In the genomic region with DNA sequence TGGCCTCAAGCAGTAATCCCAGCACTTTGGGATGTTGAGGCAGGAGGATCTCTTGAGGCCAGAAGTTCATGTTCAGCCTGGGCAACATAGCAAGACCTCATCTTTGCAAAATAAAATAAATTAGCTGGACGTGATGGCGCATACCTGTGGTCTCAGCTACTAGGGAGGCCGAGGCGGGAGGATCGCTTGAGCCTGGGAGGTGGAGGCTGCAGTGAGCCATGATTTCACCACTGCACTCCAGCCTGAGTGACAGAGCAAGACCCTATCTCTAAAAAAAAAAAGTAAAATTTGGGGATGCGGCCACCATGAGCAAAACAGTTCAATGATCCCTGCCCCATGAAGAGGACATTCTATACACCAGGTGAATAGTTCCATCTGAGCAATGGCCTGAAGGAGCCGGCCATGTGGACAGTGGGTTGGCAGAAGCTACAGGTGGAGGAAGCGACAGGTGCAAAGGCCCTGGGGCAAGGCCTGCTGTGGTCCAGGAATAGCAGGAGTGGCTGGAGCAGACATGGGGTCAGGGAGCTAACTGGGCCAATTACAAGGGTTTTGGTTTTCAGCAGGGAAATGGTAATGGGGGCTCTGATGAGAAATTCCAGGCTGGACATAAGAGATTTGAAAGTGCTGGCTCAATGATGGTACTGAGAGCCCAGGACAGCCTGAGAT, we compare ENCODE assay signal across 8 cellular contexts.
DNase-seq lines count a peak whose midpoint lies in the region; ATAC-seq, FAIRE-seq and TF ChIP-seq lines count a peak whose summit lies in the region.
"Not testable (repeated sequence)": the region's sequence is repeated elsewhere in the genome, so short reads cannot be mapped to it uniquely, and the experiment has no call there.

No MANE protein-coding gene starts in this region.

- peak overlapping the region; percentile 75 for H3K4me2 ChIP-seq in SU-DHL-6 (ENCODE audit: low read depth, low read length, poor library complexity, severe bottlenecking)
- H3K4me2 ChIP-seq in GM12878 (ENCODE audit: control insufficient read depth, insufficient read depth) = peak overlapping the region; percentile 55

- not testable (repeated sequence) for H3F3A ChIP-seq in SU-DHL-6 (ENCODE audit: insufficient read depth)

- H3K9me3 ChIP-seq in CD4-positive, alpha-beta T cell (ENCODE audit: control insufficient read depth, low read length); SU-DHL-6 (ENCODE audit: insufficient read depth, low read length); GM12878 (replicated peaks; ENCODE audit: control insufficient read depth, insufficient read depth, low read length); right atrium auricular region: not testable (repeated sequence)

- peak overlapping the region; percentile 89 for H3K27ac Mint-ChIP-seq in CD4-positive, alpha-beta T cell
- H3K27ac Mint-ChIP-seq in IgD-negative memory B cell (peak overlapping the region in 2 of 3 donors; percentile 85 to 91), nephron (peak overlapping the region; percentile 28 to 99 (median 70)), type B pancreatic cell (peak overlapping the region; percentile 89)

- TF ChIP-seq CTCF in CD4-positive, alpha-beta T cell (IDR thresholded peaks at IDR 0.05); SU-DHL-6 (IDR thresholded peaks at IDR 0.05; ENCODE audit: insufficient read depth, low read length, poor library complexity, severe bottlenecking); GM12878 (IDR thresholded peaks at IDR 0.05 in 2 of 3, conservative IDR thresholded peaks at IDR 0.05 in 1 of 3; ENCODE audit: control insufficient read depth in 2 of 3, extremely low read depth in 1 of 3, insufficient read depth in 1 of 3, low read depth in 3 of 3, low read length in 3 of 3); right atrium auricular region (IDR thresholded peaks at IDR 0.05); nephron (IDR thresholded peaks at IDR 0.05; ENCODE audit: unreplicated experiment in 3 of 3); type B pancreatic cell (conservative IDR thresholded peaks at IDR 0.05): not testable (repeated sequence)

- POLR2A ChIA-PET in CD4-positive, alpha-beta T cell (lab: Charles Lee) = interaction anchor here (0.6 to 1.1 kb wide), 3 partner anchors 79 to 365 kb away, joined by 3 read pairs; a partner anchor contains a TSS
- POLR2A ChIA-PET in GM12878 (lab: Charles Lee) = interaction anchor here (0.6 kb wide), 1 partner anchor 30 kb away, joined by 4 read pairs; no protein-coding TSS in a partner anchor

- H3K36me3 Mint-ChIP-seq in CD4-positive, alpha-beta T cell (ENCODE audit: low read depth) = peaks cover 13% of the 10 kb centered on the region
- not testable (repeated sequence) for H3K36me3 Mint-ChIP-seq in IgD-negative memory B cell; nephron (ENCODE audit: low read depth); type B pancreatic cell

- peaks cover 69% of the 10 kb centered on the region for H3K79me2 ChIP-seq in SU-DHL-6 (ENCODE audit: insufficient read depth, low read length)
- peaks cover 30% of the 10 kb centered on the region for H3K79me2 ChIP-seq in GM12878 (ENCODE audit: control insufficient read depth, insufficient read depth, low read length)

- DNase-seq in CD4-positive, alpha-beta T cell = peak in 1 of 10 experiments; percentile 28
- DNase-seq in activated CD8-positive, alpha-beta memory T cell treated with anti-CD3 and anti-CD28 coated beads, Interleukin-2, amount 50 U/mL, for 48 hours = peak; percentile 45
- DNase-seq in GM12878 (ENCODE audit: low read depth, low spot score) = not testable (repeated sequence)
- DNase-seq in right atrium auricular region (ENCODE audit: low spot score) (peak; percentile 48), type B pancreatic cell (ENCODE audit: extremely low spot score, unreplicated experiment) (peak; percentile 49)

- RAD21 ChIA-PET in GM12878 (lab: Charles Lee; ENCODE audit: unreplicated experiment) = interaction anchor here (0.6 kb wide), 1 partner anchor 979 kb away, joined by 5 read pairs; no protein-coding TSS in a partner anchor

- in situ Hi-C loops in GM12878 (cut with MboI) = not testable (repeated sequence)

- not testable (repeated sequence) for H3K9me2 ChIP-seq in SU-DHL-6 (replicated peaks; ENCODE audit: insufficient read depth, low read length)

- H3K9ac ChIP-seq in SU-DHL-6 (ENCODE audit: low read length) (peak overlapping the region; percentile 61), GM12878 (ENCODE audit: control insufficient read depth, insufficient read depth, low read length) (peak overlapping the region; percentile 67; the same call in 1 of the 2 replicates)

- not testable (repeated sequence) for TF ChIP-seq EP300 in GM12878 (IDR thresholded peaks at IDR 0.05; ENCODE audit: borderline replicate concordance in 1 of 2, control insufficient read depth in 1 of 2, low read depth in 2 of 2, low read length in 2 of 2)

- BruUV-seq in GM12878 (replicated peaks; lab: Mats Ljungman, UMichigan) = not testable (repeated sequence)

- H3K4me3 Mint-ChIP-seq in CD4-positive, alpha-beta T cell = peak overlapping the region; percentile 96
- peak overlapping the region; percentile 93 to 99 (median 95) for H3K4me3 Mint-ChIP-seq in IgD-negative memory B cell
- H3K4me3 Mint-ChIP-seq in nephron = peak overlapping the region; percentile 98 to 99 (median 99)
- peak overlapping the region; percentile 95 for H3K4me3 Mint-ChIP-seq in type B pancreatic cell

- CTCF ChIA-PET in CD4-positive, alpha-beta T cell (lab: Charles Lee) = not testable (repeated sequence)
- CTCF ChIA-PET in GM12878 (lab: Yijun Ruan, JAX) = interaction anchor here (1.3 kb wide), 1 partner anchor 15 kb away, joined by 3 read pairs; no protein-coding TSS in a partner anchor

- H3K4me1 ChIP-seq in GM12878 (ENCODE audit: control insufficient read depth, insufficient read depth, low read length) = peaks cover 15% of the 10 kb centered on the region
- H3K4me1 ChIP-seq in right atrium auricular region = not testable (repeated sequence)

- not testable (repeated sequence) for H3K27me3 ChIP-seq in CD4-positive, alpha-beta T cell (ENCODE audit: control insufficient read depth, insufficient read depth, low read length); SU-DHL-6 (ENCODE audit: low read length); GM12878 (replicated peaks in 1 of 2; ENCODE audit: control insufficient read depth in 2 of 2, insufficient read depth in 2 of 2, low read length in 1 of 2); right atrium auricular region

- H3K36me3 ChIP-seq in SU-DHL-6 (ENCODE audit: low read length); GM12878 (ENCODE audit: control insufficient read depth in 2 of 2, insufficient read depth in 2 of 2, low read length in 1 of 2); right atrium auricular region: not testable (repeated sequence)

- intact Hi-C loops in CD4-positive, alpha-beta T cell (cut with DNase I, micrococcal nuclease) = loop anchor here in 1 of 2 experiments (5.0 kb wide), 1 partner anchor 92 kb away; a partner anchor contains a TSS
- intact Hi-C loops in GM12878 (cut with micrococcal nuclease; ENCODE audit: unreplicated experiment) = not testable (repeated sequence)

- ATAC-seq in CD4-positive, alpha-beta T cell (ENCODE audit: poor library complexity); GM12878: not testable (repeated sequence)

- FAIRE-seq in GM12878 (lab: Jason Lieb, UNC) = not testable (repeated sequence)

- not testable (repeated sequence) for H3K4me3 ChIP-seq in SU-DHL-6 (ENCODE audit: insufficient read depth, low read length, poor library complexity, severe bottlenecking); GM12878; right atrium auricular region

- not testable (repeated sequence) for TF ChIP-seq RAD21 in GM12878 (IDR thresholded peaks at IDR 0.05; ENCODE audit: insufficient read depth, low read depth, low read length)

- H3K27ac ChIP-seq in CD4-positive, alpha-beta T cell (ENCODE audit: low read depth, low read length); GM12878 (ENCODE audit: control insufficient read depth, insufficient read depth); right atrium auricular region: not testable (repeated sequence)
- H3K27ac ChIP-seq in SU-DHL-6 (ENCODE audit: low read depth, low read length) = peak overlapping the region; percentile 81

- SMC1A ChIA-PET in GM12878 (lab: Charles Lee; ENCODE audit: uncharacterized antibody, unreplicated experiment) = not testable (repeated sequence)

- not testable (repeated sequence) for TF ChIP-seq POLR2A in GM12878 (IDR thresholded peaks at IDR 0.05; ENCODE audit: low read depth, low read length)

- not testable (repeated sequence) for H2AFZ ChIP-seq in SU-DHL-6 (ENCODE audit: low read depth, low read length, severe bottlenecking); GM12878 (ENCODE audit: control insufficient read depth, low read depth, low read length)

- H3K9me3 Mint-ChIP-seq in CD4-positive, alpha-beta T cell; IgD-negative memory B cell; nephron; type B pancreatic cell: not testable (repeated sequence)

- H4K20me1 ChIP-seq in SU-DHL-6 (ENCODE audit: low read depth, low read length); GM12878 (ENCODE audit: control insufficient read depth, insufficient read depth): not testable (repeated sequence)

- WGBS in GM12878 (ENCODE audit: insufficient coverage, insufficient replicate concordance, low lambda C conversion rate, missing lambda C conversion rate) = 91% methylated on average over 8 of the region's 8 CpGs

- not testable (repeated sequence) for H3K27me3 Mint-ChIP-seq in CD4-positive, alpha-beta T cell; IgD-negative memory B cell; nephron (ENCODE audit: low read depth); type B pancreatic cell

- peaks cover 17% of the 10 kb centered on the region for H3K4me1 Mint-ChIP-seq in CD4-positive, alpha-beta T cell (ENCODE audit: low read depth)
- H3K4me1 Mint-ChIP-seq in IgD-negative memory B cell = peaks cover 10 to 14% (median 13%) of the 10 kb centered on the region in 3 donors
- not testable (repeated sequence) for H3K4me1 Mint-ChIP-seq in nephron
- H3K4me1 Mint-ChIP-seq in type B pancreatic cell (ENCODE audit: unreplicated experiment) = peaks cover 20% of the 10 kb centered on the region
